In genomic region chr3:99855900-99856299, GRCh38 we compare ENCODE assay signal across 18 cellular contexts. TPM values are rescaled to one million over a fixed set of nuclear protein-coding genes. Genes with fewer than 3 reads are reported as not detected.
DNase-seq lines count a peak whose midpoint lies in the region; ATAC-seq, FAIRE-seq and TF ChIP-seq lines count a peak whose summit lies in the region.
"Had no signal": no experiment of that assay in that cellular context is flagged by ENCODE, and none has a peak within 500 bp of the region (broad histone marks: within the 10 kb centered on the region; RNA-seq: fewer than 3 reads in every experiment).

No MANE protein-coding gene starts in this region.

- H3K9me3 ChIP-seq in HepG2 (ENCODE audit: low read length) (no peaks in the 10 kb centered on the region), right lobe of liver (no peaks in the 10 kb centered on the region), trophoblast cell (ENCODE audit: insufficient read depth, low read depth, low read length) (no peaks in the 10 kb centered on the region), aorta (ENCODE audit: control insufficient read depth, low read length) (peaks cover 1% of the 10 kb centered on the region), upper lobe of left lung (no peaks in the 10 kb centered on the region)

- in situ Hi-C loops in HepG2 (cut with HindIII; ENCODE audit: extremely low pct_ligation_motif_present, low pct_unique_long_range_greater_than_20kb): no loop called here

- H3K27me3 Mint-ChIP-seq in chondrocyte (ENCODE audit: low read depth): no peaks in the 10 kb centered on the region

- no peaks in the 10 kb centered on the region for H3K27me3 ChIP-seq in HepG2 (ENCODE audit: control insufficient read depth in 1 of 2, insufficient read depth in 2 of 2, low read length in 2 of 2)
- no peaks in the 10 kb centered on the region for H3K27me3 ChIP-seq in right lobe of liver
- H3K27me3 ChIP-seq in trophoblast cell (ENCODE audit: insufficient read depth, low read length): no peaks in the 10 kb centered on the region
- H3K27me3 ChIP-seq in aorta (ENCODE audit: control insufficient read depth in 1 of 2, insufficient read depth in 2 of 2, low read length in 1 of 2): no peaks in the 10 kb centered on the region
- H3K27me3 ChIP-seq in upper lobe of left lung: no peaks in the 10 kb centered on the region

- no peak for FAIRE-seq in HepG2 (lab: Jason Lieb, UNC)
- FAIRE-seq: HTR-8/SVneo had no signal

- no peak overlapping the region for H4K12ac ChIP-seq in trophoblast cell (ENCODE audit: low read depth, low read length)

- H3K4me3 Mint-ChIP-seq in chondrocyte (ENCODE audit: unreplicated experiment): no peak overlapping the region
- H3K4me3 Mint-ChIP-seq: CD14-positive monocyte, H9 had no signal

- ATAC-seq in HepG2 (no peak), right lobe of liver (no peak), aorta (ENCODE audit: low FRiP score) (no peak), upper lobe of left lung (ENCODE audit: low FRiP score in 2 of 2) (no peak)
- ATAC-seq: Panc1 had no signal

- H3K4me3 ChIP-seq in HepG2 (replicated peaks in 1 of 3; ENCODE audit: insufficient read depth in 1 of 3, low read depth in 2 of 3, low read length in 3 of 3) (no peak overlapping the region), right lobe of liver (no peak overlapping the region), trophoblast cell (ENCODE audit: low read depth, low read length) (no peak overlapping the region), aorta (ENCODE audit: low read length in 2 of 2) (peak overlapping the region; percentile 18 to 26), upper lobe of left lung (no peak overlapping the region)

- CTCF ChIA-PET in HepG2 (lab: Yijun Ruan, JAX; ENCODE audit: low intra/inter-chr PET ratio, low total read pairs): no interaction called here

- peaks cover 74% of the 10 kb centered on the region for H4K20me1 ChIP-seq in HepG2 (ENCODE audit: insufficient read depth, low read length)

- intact Hi-C loops in HepG2 (cut with micrococcal nuclease; ENCODE audit: unreplicated experiment): loop anchor here (5.0 kb wide), 1 partner anchor 66 kb away; no protein-coding TSS in a partner anchor
- intact Hi-C loops in right lobe of liver (cut with DNase I): no loop called here
- intact Hi-C loops in aorta (cut with DNase I): no loop called here

- POLR2A ChIA-PET in HepG2 (lab: Yijun Ruan, JAX): interaction anchor here (1.3 kb wide), 1 partner anchor 405 kb away, joined by 3 read pairs; the partner anchor contains the start of gene TBC1D23

- no peak overlapping the region for H3K9ac ChIP-seq in HepG2 (ENCODE audit: insufficient read depth, low read depth, low read length)
- H3K9ac ChIP-seq in trophoblast cell (ENCODE audit: low read length): no peak overlapping the region

- H3K27ac Mint-ChIP-seq in chondrocyte (ENCODE audit: unreplicated experiment): peak overlapping the region; percentile 86
- H3K27ac Mint-ChIP-seq: CD14-positive monocyte, H9 had no signal

- no peak overlapping the region for H3K4me2 ChIP-seq in HepG2 (ENCODE audit: low read depth, low read length)
- no peak overlapping the region for H3K4me2 ChIP-seq in trophoblast cell (ENCODE audit: low read length)

- DNase-seq in HepG2 (ENCODE audit: low spot score): no peak
- no peak for DNase-seq in right lobe of liver
- DNase-seq in chondrocyte (ENCODE audit: low spot score): no peak
- DNase-seq in trophoblast cell: no peak
- DNase-seq in aorta: no peak
- DNase-seq in germinal center (ENCODE audit: low spot score): no peak
- no peak for DNase-seq in SIG-M5 (lab: John Stamatoyannopoulos, UW)
- DNase-seq in upper lobe of left lung: no peak
- DNase-seq: DMS 273 treated with DMSO at 0.1 percent for 48 hours, GF-D8, H9, NCI-H1417, NCI-H2029 treated with DMSO at 0.1 percent for 48 hours, NCI-H774 had no signal

- TF ChIP-seq EP300 in HepG2 (IDR thresholded peaks at IDR 0.05; ENCODE audit: low read depth in 2 of 2, low read length in 2 of 2): no peak
- no peak for TF ChIP-seq EP300 in HepG2 (CRISPR knock-in tag; IDR thresholded peaks at IDR 0.05; ENCODE audit: borderline replicate concordance)
- no peak for TF ChIP-seq EP300 in upper lobe of left lung (IDR thresholded peaks at IDR 0.05)

- H3K36me3 ChIP-seq in HepG2 (replicated peaks in 1 of 2; ENCODE audit: control insufficient read depth in 1 of 2, insufficient read depth in 2 of 2, low read length in 2 of 2) (peaks cover 7 to 35% of the 10 kb centered on the region in 2 experiments), right lobe of liver (no peaks in the 10 kb centered on the region), trophoblast cell (ENCODE audit: control insufficient read depth in 1 of 2, insufficient read depth in 2 of 2, low read length in 2 of 2) (no peaks in the 10 kb centered on the region), aorta (ENCODE audit: control insufficient read depth in 1 of 2, insufficient read depth in 2 of 2, low read length in 1 of 2) (peaks cover 5 to 7% of the 10 kb centered on the region in 2 donors), upper lobe of left lung (peaks cover 0 to 5% (median 0%) of the 10 kb centered on the region in 4 donors)

- no peak overlapping the region for H2BK120ac ChIP-seq in trophoblast cell (ENCODE audit: insufficient read depth, low read length, poor library complexity)

- no peak for TF ChIP-seq CTCF in HepG2 (CRISPR knock-in tag; IDR thresholded peaks at IDR 0.05)
- no peak for TF ChIP-seq CTCF in right lobe of liver (IDR thresholded peaks at IDR 0.05)
- no peak for TF ChIP-seq CTCF in chondrocyte (IDR thresholded peaks at IDR 0.05)
- TF ChIP-seq CTCF in upper lobe of left lung (IDR thresholded peaks at IDR 0.05): no peak

- peaks cover 3% of the 10 kb centered on the region for H3K79me1 ChIP-seq in trophoblast cell (ENCODE audit: low read length)

- no TSS peak for BruUV-seq in HepG2 (replicated peaks; lab: Mats Ljungman, UMichigan)

- H4K91ac ChIP-seq in trophoblast cell (ENCODE audit: low read depth, low read length): no peak overlapping the region

- no peak overlapping the region for H2AFZ ChIP-seq in HepG2 (ENCODE audit: low read length)
- no peak overlapping the region for H2AFZ ChIP-seq in trophoblast cell (ENCODE audit: insufficient read depth, low read length, poor library complexity)

- no peak overlapping the region for H3K18ac ChIP-seq in trophoblast cell (ENCODE audit: low read length)

- no peak overlapping the region for H2BK12ac ChIP-seq in trophoblast cell (ENCODE audit: low read length)

- H3K23ac ChIP-seq in trophoblast cell (ENCODE audit: low read length): no peak overlapping the region

- H4K8ac ChIP-seq in trophoblast cell (ENCODE audit: low read depth, low read length): no peak overlapping the region

- no peaks in the 10 kb centered on the region for H3K9me3 Mint-ChIP-seq in chondrocyte (ENCODE audit: low read depth)
- H3K9me3 Mint-ChIP-seq: H9 had no signal

- H2BK5ac ChIP-seq in trophoblast cell (ENCODE audit: low read depth, low read length, poor library complexity): no peak overlapping the region

- no peak overlapping the region for H3K4ac ChIP-seq in trophoblast cell (ENCODE audit: low read depth, low read length)

- no peak overlapping the region for H3K14ac ChIP-seq in trophoblast cell (ENCODE audit: low read length)

- H3K79me2 ChIP-seq in HepG2 (ENCODE audit: insufficient read depth, low read length) (peaks cover 71% of the 10 kb centered on the region), trophoblast cell (ENCODE audit: control insufficient read depth, insufficient read depth, low read length, poor library complexity) (no peaks in the 10 kb centered on the region)

- H3K27ac ChIP-seq in HepG2 (ENCODE audit: extremely low read length, insufficient read depth, low read length) (no peak overlapping the region), right lobe of liver (no peak overlapping the region), trophoblast cell (ENCODE audit: low read depth, low read length) (no peak overlapping the region), aorta (ENCODE audit: low read depth in 1 of 2, low read length in 2 of 2) (peak overlapping the region; percentile 76 to 78), upper lobe of left lung (no peak overlapping the region)
- H3K27ac ChIP-seq: HL-60 had no signal

- peaks cover 85% of the 10 kb centered on the region for H3K4me1 Mint-ChIP-seq in chondrocyte (ENCODE audit: low read depth)
- H3K4me1 Mint-ChIP-seq: CD14-positive monocyte had no signal

- TF ChIP-seq RAD21 in HepG2 (CRISPR knock-in tag; IDR thresholded peaks at IDR 0.05): no peak

- peaks cover 67% of the 10 kb centered on the region for H3K4me1 ChIP-seq in HepG2 (ENCODE audit: insufficient read depth, low read length)
- H3K4me1 ChIP-seq in right lobe of liver: peaks cover 0 to 10% (median 3%) of the 10 kb centered on the region in 4 donors
- peaks cover 3% of the 10 kb centered on the region in 2 experiments for H3K4me1 ChIP-seq in trophoblast cell (ENCODE audit: control insufficient read depth in 1 of 2, insufficient read depth in 2 of 2, low read length in 2 of 2)
- H3K4me1 ChIP-seq in aorta (ENCODE audit: control insufficient read depth in 1 of 2, insufficient read depth in 2 of 2, low read length in 2 of 2): peaks cover 2 to 18% of the 10 kb centered on the region in 2 donors
- peaks cover 0 to 13% (median 0%) of the 10 kb centered on the region in 4 donors for H3K4me1 ChIP-seq in upper lobe of left lung

- peaks cover 21% of the 10 kb centered on the region for H3K36me3 Mint-ChIP-seq in chondrocyte (ENCODE audit: low read depth)
- H3K36me3 Mint-ChIP-seq: CD14-positive monocyte had no signal

- WGBS in HepG2 (ENCODE audit: low lambda C conversion rate): 96% methylated on average over 1 of the region's 1 CpG
- WGBS in right lobe of liver (ENCODE audit: insufficient coverage, low coverage, low lambda C conversion rate, missing lambda C conversion rate): 100% methylated on average over 1 of the region's 1 CpG
- no CpG with 5 or more reads among the region's 1 CpG for WGBS in trophoblast cell (ENCODE audit: extremely low coverage, insufficient coverage, insufficient read length)
- 28 to 29% methylated on average over 1 of the region's 1 CpG for WGBS in aorta, 2 donors
- 72 to 78% methylated on average over 1 of the region's 1 CpG for WGBS in upper lobe of left lung, 2 donors

- H2AK5ac ChIP-seq in trophoblast cell (ENCODE audit: low read length): peak overlapping the region; percentile 79

- no peak for TF ChIP-seq POLR2A in HepG2 (IDR thresholded peaks at IDR 0.05; ENCODE audit: insufficient read depth in 1 of 2, low read depth in 2 of 2, low read length in 2 of 2)
- TF ChIP-seq POLR2A in right lobe of liver (IDR thresholded peaks at IDR 0.05): no peak
- no peak for TF ChIP-seq POLR2A in upper lobe of left lung (IDR thresholded peaks at IDR 0.05)

RNA-seq across cellular contexts. Expression of gene CMSS1, which starts 38.2 kb away (rescaled TPM):
- total RNA-seq in HepG2 (2016; rRNA removed; fragmentation: Illumina TruSeq; extraction: Trizol) (48.7 and 84.6 TPM in 2 replicates), right lobe of liver (10 to 100 TPM; 10.1 to 14.6 (median 11.6) TPM), chondrocyte (19.5 to 57.6 TPM (median 22.3 TPM) in 3 replicates), aorta (10 to 100 TPM; 21.3 to 31.0 TPM), upper lobe of left lung (10 to 100 TPM in 3 of 6 donors, 1 to 10 TPM in 3; 4.0 to 21.1 (median 12.0) TPM)
- 22.7 and 23.9 TPM in 2 replicates for total RNA-seq in HepG2 (2016; cell fraction: cytosol; rRNA removed; fragmentation: Illumina TruSeq; extraction: Trizol; ENCODE audit: low read depth)
- total RNA-seq in HepG2 (2016; cell fraction: insoluble cytoplasmic fraction; rRNA removed; fragmentation: Illumina TruSeq; extraction: Trizol): 58.0 and 83.6 TPM in 2 replicates
- total RNA-seq in HepG2 (2016; cell fraction: membrane; rRNA removed; fragmentation: Illumina TruSeq; extraction: Trizol): 35.7 and 38.1 TPM in 2 replicates
- total RNA-seq in HepG2 (2016; cell fraction: nucleus; rRNA removed; fragmentation: Illumina TruSeq; extraction: Trizol): 32.8 and 34.1 TPM in 2 replicates
- polyA plus RNA-seq in HepG2 (2011; rRNA removed) (4.2 and 6.4 TPM in 2 replicates), aorta (10 to 100 TPM; 35.6 to 36.3 TPM)
- 2.9 and 4.7 TPM in 2 replicates for polyA plus RNA-seq in HepG2 (2011; cell fraction: cytosol; rRNA removed)
- polyA plus RNA-seq in HepG2 (2011; cell fraction: nucleus; rRNA removed): 1.4 and 2.2 TPM in 2 replicates
- 21.0 and 28.1 TPM in 2 replicates for polyA plus RNA-seq in HepG2 (2012)
- 25.4 and 39.7 TPM in 2 replicates for polyA plus RNA-seq in HepG2 (2016; cell fraction: cytosol; fragmentation: Illumina TruSeq; extraction: Trizol; ENCODE audit: low read depth)
- 89.7 and 91.9 TPM in 2 replicates for polyA plus RNA-seq in HepG2 (2016; cell fraction: insoluble cytoplasmic fraction; fragmentation: Illumina TruSeq; extraction: Trizol; ENCODE audit: low read depth)
- 36.2 and 40.4 TPM in 2 replicates for polyA plus RNA-seq in HepG2 (2016; cell fraction: membrane; fragmentation: Illumina TruSeq; extraction: Trizol; ENCODE audit: low read depth)
- polyA plus RNA-seq in HepG2 (2016; cell fraction: nucleus; fragmentation: Illumina TruSeq; extraction: Trizol; ENCODE audit: insufficient read depth, low read depth): 38.0 and 40.1 TPM in 2 replicates
- 6.4 and 8.1 TPM in 2 replicates for polyA minus RNA-seq in HepG2 (2011; rRNA and poly(A)+ RNA removed; ENCODE audit: low replicate concordance)
- 5.3 and 6.2 TPM in 2 replicates for polyA minus RNA-seq in HepG2 (2011; cell fraction: cytosol; rRNA and poly(A)+ RNA removed)
- 8.4 and 9.8 TPM in 2 replicates for polyA minus RNA-seq in HepG2 (2011; cell fraction: nucleus; rRNA and poly(A)+ RNA removed)
- polyA plus RNA-seq in trophoblast cell (2013): 35.8 and 36.3 TPM in 2 replicates

Comparison
In these comparisons a context has a peak if more than half of its experiments do, and no peak if none do; other contexts are left out.
1. H3K27ac ChIP-seq: peak in aorta (2 of 2); none in HepG2 (single experiment), right lobe of liver (0 of 3), trophoblast cell (single experiment) and upper lobe of left lung (0 of 4).
2. H3K4me3 ChIP-seq: peak in aorta (2 of 2); none in HepG2 (0 of 3), right lobe of liver (0 of 3), trophoblast cell (single experiment) and upper lobe of left lung (0 of 4).